In genomic region chr2:38376683-38377500, GRCh38 we compare ENCODE assay signal across 8 cellular contexts. TPM values are rescaled to one million over a fixed set of nuclear protein-coding genes. Genes with fewer than 3 reads are reported as not detected.
A peak's percentile ranks its signal among the peaks of the same experiment; 100 is the strongest.
DNase-seq lines count a peak whose midpoint lies in the region; ATAC-seq, FAIRE-seq and TF ChIP-seq lines count a peak whose summit lies in the region.

ATL2 (minus strand) TSS chr2:38377273; CDS start chr2:38377260, 13 bp downstream.

- ATAC-seq in HG03457 (IDR thresholded peaks at IDR 0.05; ENCODE audit: unreplicated experiment) = peak; percentile 66

- TF ChIP-seq CTCF in BJ (IDR thresholded peaks at IDR 0.05; ENCODE audit: insufficient read depth, low read depth, low read length) (no peak), coronary artery (IDR thresholded peaks at IDR 0.05) (no peak)

- peaks cover 3% of the 10 kb centered on the region for H3K27me3 ChIP-seq in BJ (ENCODE audit: control insufficient read depth, insufficient read depth, low read length)

- H3K4me3 ChIP-seq in BJ (ENCODE audit: low read depth, low read length) (peak within 1 kb of the TSS; percentile 64), coronary artery (peak within 1 kb of the TSS; percentile 90)

- peak within 1 kb of the TSS; percentile 97 to 98 for H3K27ac ChIP-seq in coronary artery

- no peaks in the 10 kb centered on the region for H3K36me3 ChIP-seq in BJ (ENCODE audit: control insufficient read depth, insufficient read depth, low read length)

- DNase-seq in BJ (ENCODE audit: low read depth) (peak; percentile 66), GM19239 (ENCODE audit: insufficient read length, low spot score) (peak; percentile 90), NCI-H524 treated with DMSO at 0.1 percent for 48 hours (lab: John Stamatoyannopoulos, UW) (peak; percentile 94), coronary artery (ENCODE audit: low spot score) (peak; percentile 95), left kidney (ENCODE audit: low read depth, low spot score) (peak; percentile 98)
- DNase-seq in activated CD4-positive, alpha-beta T cell treated with anti-CD3 and anti-CD28 coated beads for 48 hours = peak; percentile 95
- DNase-seq in stimulated activated CD4-positive, alpha-beta T cell treated with anti-CD3 and anti-CD28 coated beads, Interleukin-2, amount 100 ng/mL, for 24 hours = peak; percentile 92 to 93

- peak; percentile 97 for FAIRE-seq in GM19239 (lab: Jason Lieb, UNC)

- CTCF ChIA-PET in BJ (lab: Yijun Ruan, JAX) = interaction anchor here (0.6 to 1.9 kb wide), 21 partner anchors 11 to 1052 kb away, joined by 3 to 18 read pairs (median 4); no protein-coding TSS in a partner anchor

- POLR2A ChIA-PET in BJ (lab: Charles Lee) = interaction anchor here (0.6 kb wide), 1 partner anchor 131 kb away, joined by 3 read pairs; no protein-coding TSS in a partner anchor

RNA-seq across cellular contexts. Expression of gene ATL2, which starts in this region (rescaled TPM):
- 9.3 and 12.5 TPM in 2 replicates for polyA plus RNA-seq in BJ (2011; rRNA removed)
- polyA minus RNA-seq in BJ (2011; rRNA and poly(A)+ RNA removed) = 8.8 and 18.2 TPM in 2 replicates

Comparison
In these comparisons a context has a peak if more than half of its experiments do, and no peak if none do; other contexts are left out.
1. Peak in every context shown above with its lines: DNase-seq, ATAC-seq, H3K4me3 ChIP-seq and H3K27ac ChIP-seq.